In genomic region chr4:112517067-112517588, GRCh38 we compare ENCODE assay signal across 9 cellular contexts. TPM values are rescaled to one million over a fixed set of nuclear protein-coding genes. Genes with fewer than 3 reads are reported as not detected.
A peak's percentile ranks its signal among the peaks of the same experiment; 100 is the strongest.
DNase-seq lines count a peak whose midpoint lies in the region; ATAC-seq, FAIRE-seq and TF ChIP-seq lines count a peak whose summit lies in the region.
"Had no signal": no experiment of that assay in that cellular context is flagged by ENCODE, and none has a peak within 500 bp of the region (broad histone marks: within the 10 kb centered on the region; RNA-seq: fewer than 3 reads in every experiment).

No MANE protein-coding gene starts in this region.

- in situ Hi-C loops in GM23248 (cut with MboI), result no loop called here

- H3K36me3 Mint-ChIP-seq in CD14-positive monocyte (peaks cover 3 to 21% of the 10 kb centered on the region in 2 donors), astrocyte (ENCODE audit: low read depth, unreplicated experiment) (peaks cover 2% of the 10 kb centered on the region)

- H3K9me3 Mint-ChIP-seq in CD14-positive monocyte (peaks cover 0 to 56% (median 32%) of the 10 kb centered on the region in 7 donors), astrocyte (ENCODE audit: unreplicated experiment) (peaks cover 11% of the 10 kb centered on the region)

- no peaks in the 10 kb centered on the region for H3F3A ChIP-seq in GM23248 (ENCODE audit: insufficient read depth)

- H4K20me1 ChIP-seq in astrocyte (ENCODE audit: insufficient read depth, low read length), result peaks cover 3% of the 10 kb centered on the region
- no peaks in the 10 kb centered on the region for H4K20me1 ChIP-seq in GM23248 (ENCODE audit: insufficient read depth)

- intact Hi-C loops in CD14-positive monocyte (cut with micrococcal nuclease) (no loop called here), spleen (cut with DNase I; ENCODE audit: low total_unique reads) (no loop called here), left colon (cut with DNase I, micrococcal nuclease) (no loop called here)

- no peak for TF ChIP-seq POLR2A in spleen (IDR thresholded peaks at IDR 0.05)

- H3K27ac ChIP-seq in astrocyte (ENCODE audit: low read depth, low read length) (no peak overlapping the region), spleen (no peak overlapping the region), GM23248 (no peak overlapping the region)
- H3K27ac ChIP-seq: HL-60 had no signal

- H3K79me2 ChIP-seq in astrocyte (ENCODE audit: insufficient read depth, low read length) (no peaks in the 10 kb centered on the region), GM23248 (ENCODE audit: insufficient read depth) (no peaks in the 10 kb centered on the region)

- 2 to 7% (median 4%) methylated on average over 19 of the region's 19 CpGs for WGBS in spleen, 5 donors
- WGBS in GM23248 (ENCODE audit: low coverage in 1 of 2, low lambda C conversion rate in 2 of 2, missing lambda C conversion rate in 2 of 2), 2 experiments, result 9 to 14% methylated on average over 19 of the region's 19 CpGs

- peaks cover 5% of the 10 kb centered on the region for H3K9me3 ChIP-seq in astrocyte (ENCODE audit: insufficient read depth, low read depth, low read length)
- peaks cover 0 to 10% (median 0%) of the 10 kb centered on the region in 8 donors for H3K9me3 ChIP-seq in spleen
- H3K9me3 ChIP-seq in GM23248 (ENCODE audit: low read depth), result no peaks in the 10 kb centered on the region

- no peak for TF ChIP-seq CTCF in CD14-positive monocyte (IDR thresholded peaks at IDR 0.05)
- TF ChIP-seq CTCF in astrocyte (IDR thresholded peaks at IDR 0.05; ENCODE audit: insufficient read depth, low read depth, low read length), result no peak
- no peak for TF ChIP-seq CTCF in spleen (IDR thresholded peaks at IDR 0.05 in 8 of 11, conservative IDR thresholded peaks at IDR 0.05 in 3 of 11)

- no peak for DNase-seq in CD14-positive monocyte (ENCODE audit: low spot score)
- DNase-seq in astrocyte (ENCODE audit: low read depth), result no peak
- no peak for DNase-seq in spleen
- DNase-seq in T1000 (lab: John Stamatoyannopoulos, UW), result no peak
- DNase-seq in GM23248, result no peak
- no peak for DNase-seq in left colon

- H3K9ac ChIP-seq in astrocyte (ENCODE audit: low read length) (no peak overlapping the region), GM23248 (no peak overlapping the region)

- H2AFZ ChIP-seq in astrocyte (ENCODE audit: low read depth, low read length) (no peak overlapping the region), GM23248 (no peak overlapping the region)

- peak overlapping the region; percentile 42 to 89 for H3K4me3 Mint-ChIP-seq in CD14-positive monocyte
- H3K4me3 Mint-ChIP-seq in astrocyte (ENCODE audit: unreplicated experiment), result peak overlapping the region; percentile 68

- H3K9me2 ChIP-seq in GM23248 (ENCODE audit: insufficient read depth), result no peaks in the 10 kb centered on the region

- H3K36me3 ChIP-seq in astrocyte (ENCODE audit: insufficient read depth, low read length) (no peaks in the 10 kb centered on the region), spleen (no peaks in the 10 kb centered on the region), GM23248 (ENCODE audit: low read depth) (no peaks in the 10 kb centered on the region)

- H3K27ac Mint-ChIP-seq in CD14-positive monocyte, result no peak overlapping the region
- H3K27ac Mint-ChIP-seq in astrocyte (ENCODE audit: unreplicated experiment), result no peak overlapping the region

- H3K27me3 Mint-ChIP-seq in CD14-positive monocyte (ENCODE audit: low read depth in 3 of 3), result peaks cover 97 to 98% (median 97%) of the 10 kb centered on the region in 3 donors
- H3K27me3 Mint-ChIP-seq in astrocyte (ENCODE audit: low read depth, unreplicated experiment), result peaks cover 86% of the 10 kb centered on the region

- H3K27me3 ChIP-seq in astrocyte (ENCODE audit: insufficient read depth, low read length) (peaks cover 93% of the 10 kb centered on the region), spleen (replicated peaks in 1 of 7) (peaks cover 19 to 100% (median 100%) of the 10 kb centered on the region in 7 donors), GM23248 (replicated peaks; ENCODE audit: insufficient read depth) (peaks cover 100% of the 10 kb centered on the region)

- H3K4me2 ChIP-seq in astrocyte (ENCODE audit: low read length) (peak overlapping the region; percentile 95), GM23248 (ENCODE audit: unreplicated experiment) (no peak overlapping the region)

- no peak for FAIRE-seq in astrocyte (lab: Jason Lieb, UNC)

- H3K4me1 ChIP-seq in astrocyte (ENCODE audit: insufficient read depth, low read length) (peaks cover 9% of the 10 kb centered on the region), spleen (peaks cover 16 to 68% (median 55%) of the 10 kb centered on the region in 6 donors), GM23248 (ENCODE audit: insufficient read depth) (0 out of 2 replicates have a peak, but pooled peaks cover 3% of the 10 kb centered on the region)

- H3K4me1 Mint-ChIP-seq in CD14-positive monocyte (peaks cover 66% of the 10 kb centered on the region), astrocyte (ENCODE audit: low read depth, unreplicated experiment) (peaks cover 6% of the 10 kb centered on the region)

- ATAC-seq in GM18909 (IDR thresholded peaks at IDR 0.05; ENCODE audit: poor library complexity, unreplicated experiment) (peak; percentile 24), HG03175 (IDR thresholded peaks at IDR 0.05; ENCODE audit: unreplicated experiment) (peak; percentile 16), left colon (no peak)

- no peak overlapping the region for H3K4me3 ChIP-seq in astrocyte (ENCODE audit: insufficient read depth, low read depth, low read length)
- peak overlapping the region in 7 of 8 donors; percentile 45 to 75 (median 60) for H3K4me3 ChIP-seq in spleen
- H3K4me3 ChIP-seq in GM23248, result no peak overlapping the region

RNA-seq across cellular contexts. Expression of gene NEUROG2, which starts 1.1 kb away (rescaled TPM):
- polyA plus RNA-seq in CD14-positive monocyte, result not detected
- not detected in 2 replicates for total RNA-seq in astrocyte
- total RNA-seq in spleen, result not detected
- polyA plus RNA-seq in spleen, result not detected
- total RNA-seq in GM23248 (2014; rRNA removed; shearing (Covaris generic)), result not detected in 2 replicates
- polyA plus RNA-seq in GM23248 (2016; fragmentation: Nextera tagmentation; extraction: Ambion mirVana), result not detected in 2 replicates
- not detected for total RNA-seq in left colon

Comparison
In these comparisons a context has a peak if more than half of its experiments do, and no peak if none do; other contexts are left out.
1. H3K4me3 ChIP-seq: peak in spleen (7 of 8); none in astrocyte (single experiment) and GM23248 (single experiment).